Comparison of ENCODE assay signal across 35 cellular contexts in genomic region chrX:146449243-146449642, GRCh38.
"Had no signal": no experiment of that assay in that cellular context is flagged by ENCODE, and none has a peak within 500 bp of the region (broad histone marks: within the 10 kb centered on the region; RNA-seq: fewer than 3 reads in every experiment).

No MANE protein-coding gene starts in this region.

- H3K36me3 ChIP-seq: MG63 had no signal

- H3K4me2 ChIP-seq: KMS-11 had no signal

- H3K27me3 ChIP-seq: MG63 had no signal

- H3K27ac ChIP-seq: KMS-11 had no signal

- DNase-seq: Karpas-422, Kasumi-1, KG1, MG63, MM.1S, MV-4-11, NCI-H1048, NCI-H1092, NCI-H1092 treated with DMSO at 0.1 percent for 48 hours, NCI-H1105, NCI-H1105 treated with DMSO at 0.1 percent for 48 hours, NCI-H1417, NCI-H1417 treated with DMSO at 0.1 percent for 48 hours, NCI-H1436, NCI-H146, NCI-H1694, NCI-H1694 treated with DMSO at 0.1 percent for 48 hours, NCI-H187, NCI-H187 treated with DMSO at 0.1 percent for 48 hours, NCI-H1930, NCI-H2029, NCI-H2029 treated with DMSO at 0.1 percent for 48 hours, NCI-H2081, NCI-H2081 treated with DMSO at 0.1 percent for 48 hours, NCI-H2107, NCI-H2171, NCI-H2171 treated with DMSO at 0.1 percent for 48 hours, NCI-H2227 treated with DMSO at 0.1 percent for 48 hours, NCI-H226, NCI-H345, NCI-H446, NCI-H446 treated with DMSO at 0.1 percent for 48 hours, NCI-H510A, NCI-H510A treated with DMSO at 0.1 percent for 48 hours had no signal

- H3K4me3 ChIP-seq: MG63 had no signal

- H3K9ac ChIP-seq: KMS-11 had no signal

- H3K9me3 ChIP-seq: MG63 had no signal
